Comparison of ENCODE assay signal across 1 cellular context in genomic region chrX:152925835-152926234, GRCh38.
TF ChIP-seq lines count a peak whose summit lies in the region.

No MANE protein-coding gene starts in this region.

TF ChIP-seq in GM23338, 12 proteins besides CTCF, POLR2A, EP300 and RAD21 (continued from another document):
- no peak for TF ChIP-seq ZNF462 (CRISPR knock-in tag; IDR thresholded peaks at IDR 0.05)
- no peak for TF ChIP-seq ZNF114 (CRISPR knock-in tag; IDR thresholded peaks at IDR 0.05)
